In the genomic region with DNA sequence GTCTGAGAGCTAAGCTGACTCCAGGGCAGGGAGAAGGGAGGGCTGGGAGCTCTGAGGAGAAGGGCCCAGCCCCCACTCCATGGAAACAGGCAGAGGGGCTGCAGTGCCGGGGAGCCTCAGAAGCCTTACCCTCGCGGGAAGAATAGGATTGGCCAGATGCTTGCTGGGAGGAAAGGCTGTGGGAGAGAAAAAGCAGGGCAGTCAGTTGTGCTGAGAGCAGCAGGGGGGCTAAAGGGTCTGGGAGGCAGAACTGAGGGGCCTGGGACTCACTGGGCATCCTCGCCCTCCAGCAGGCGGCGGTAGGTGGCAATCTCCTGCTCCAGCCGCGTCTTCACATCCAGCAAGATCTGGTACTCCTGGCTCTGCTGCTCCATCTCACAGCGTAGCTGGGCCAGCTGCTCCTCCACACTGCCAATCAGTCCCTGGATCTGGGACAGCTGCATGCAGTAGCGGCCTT, we compare ENCODE assay signal across 13 cellular contexts. TPM values are rescaled to one million over a fixed set of nuclear protein-coding genes. Genes with fewer than 3 reads are reported as not detected.
DNase-seq lines count a peak whose midpoint lies in the region; ATAC-seq, FAIRE-seq and TF ChIP-seq lines count a peak whose summit lies in the region.
"Not testable (repeated sequence)": the region's sequence is repeated elsewhere in the genome, so short reads cannot be mapped to it uniquely, and the experiment has no call there.
"Had no signal": no experiment of that assay in that cellular context is flagged by ENCODE, and none has a peak within 500 bp of the region (broad histone marks: within the 10 kb centered on the region; RNA-seq: fewer than 3 reads in every experiment).

No MANE protein-coding gene starts in this region.

- POLR2A ChIA-PET in K562 (lab: Yijun Ruan, JAX): interaction anchor here (0.6 to 0.8 kb wide), 3 partner anchors 8 to 102 kb away, joined by 3 to 4 read pairs (median 3); no protein-coding TSS in a partner anchor

- CTCF ChIA-PET in K562 (lab: Yijun Ruan, JAX; ENCODE audit: low intra/inter-chr PET ratio): not testable (repeated sequence)

- not testable (repeated sequence) for TF ChIP-seq POLR2A in K562 (conservative IDR thresholded peaks at IDR 0.05)

- WGBS in K562 (ENCODE audit: insufficient coverage, low coverage, missing lambda C conversion rate): 0% methylated on average over 10 of the region's 10 CpGs

- not testable (repeated sequence) for H3K4me1 ChIP-seq in SJCRH30; K562 (replicated peaks in 1 of 2; ENCODE audit: control insufficient read depth in 2 of 2, insufficient read depth in 2 of 2, low read length in 2 of 2); osteoblast (ENCODE audit: insufficient read depth, low read length); upper lobe of right lung

- not testable (repeated sequence) for H3K27me3 ChIP-seq in SJCRH30; osteoblast (ENCODE audit: insufficient read depth, low read length); upper lobe of right lung
- H3K27me3 ChIP-seq in K562 (ENCODE audit: control insufficient read depth in 2 of 2, insufficient read depth in 2 of 2, low read length in 2 of 2): peaks cover 10 to 49% of the 10 kb centered on the region in 2 experiments

- H3K36me3 ChIP-seq in SJCRH30; K562 (ENCODE audit: control insufficient read depth, insufficient read depth, low read length); osteoblast (ENCODE audit: insufficient read depth, low read length); upper lobe of right lung: not testable (repeated sequence)

- peak; percentile 28 for TF ChIP-seq CTCF in D721Med (IDR thresholded peaks at IDR 0.05; ENCODE audit: insufficient read depth, missing control alignments)
- TF ChIP-seq CTCF in HFF-Myc (IDR thresholded peaks at IDR 0.05; ENCODE audit: low read depth, low read length, missing control alignments): peak; percentile 29
- peak; percentile 21 to 37 (median 29); a peak in 4 of 6 replicates for TF ChIP-seq CTCF in K562 (IDR thresholded peaks at IDR 0.05 in 2 of 3, conservative IDR thresholded peaks at IDR 0.05 in 1 of 3; ENCODE audit: insufficient read depth in 2 of 3, low read depth in 1 of 3, low read length in 3 of 3)
- TF ChIP-seq CTCF in epithelial cell of esophagus (IDR thresholded peaks at IDR 0.05; ENCODE audit: insufficient read depth, low read depth, low read length, missing control alignments): peak; percentile 19
- peak; percentile 30 for TF ChIP-seq CTCF in osteoblast (IDR thresholded peaks at IDR 0.05; ENCODE audit: extremely low read depth, low read depth, low read length)
- not testable (repeated sequence) for TF ChIP-seq CTCF in upper lobe of right lung (IDR thresholded peaks at IDR 0.05)

- not testable (repeated sequence) for H2AFZ ChIP-seq in K562 (ENCODE audit: low read depth, low read length); osteoblast (ENCODE audit: low read length)

- TF ChIP-seq EP300 in K562 (IDR thresholded peaks at IDR 0.05; ENCODE audit: low read length): not testable (repeated sequence)

- DNase-seq in D721Med (ENCODE audit: insufficient read length, low spot score); HFF-Myc (ENCODE audit: extremely low read depth, low read depth); epithelial cell of esophagus (ENCODE audit: low read depth); osteoblast (ENCODE audit: insufficient read length, low spot score, missing footprints): not testable (repeated sequence)
- peak; percentile 35 to 41 for DNase-seq in SJCRH30
- peak in 1 of 4 experiments; percentile 23 for DNase-seq in K562 (ENCODE audit: extremely low read depth in 1 of 4, low spot score in 3 of 4)
- peak; percentile 85 for DNase-seq in islet precursor cell
- peak; percentile 52 for DNase-seq in upper lobe of right lung

- ATAC-seq in K562: peak; percentile 61
- not testable (repeated sequence) for ATAC-seq in upper lobe of right lung

- H3K9ac ChIP-seq in K562 (ENCODE audit: insufficient read depth in 1 of 2, low read depth in 2 of 2, low read length in 2 of 2): not testable (repeated sequence)

- H3K9me3 ChIP-seq in SJCRH30 (replicated peaks); K562 (replicated peaks; ENCODE audit: control insufficient read depth, insufficient read depth, low read depth, low read length); osteoblast (ENCODE audit: low read depth, low read length); upper lobe of right lung: not testable (repeated sequence)

- not testable (repeated sequence) for H3K27ac ChIP-seq in SJCRH30; K562 (ENCODE audit: extremely low read depth, low read depth, low read length); osteoblast (ENCODE audit: low read depth, low read length); upper lobe of right lung

- H3K4me2 ChIP-seq in K562 (ENCODE audit: insufficient read depth, low read length); osteoblast (ENCODE audit: insufficient read depth, low read length): not testable (repeated sequence)

- intact Hi-C loops in K562 (cut with micrococcal nuclease); upper lobe of right lung (cut with DNase I): not testable (repeated sequence)

- H3K4me3 ChIP-seq in HFF-Myc (replicated peaks; ENCODE audit: low read depth, low read length); SJCRH30; K562; osteoblast (ENCODE audit: insufficient read depth, low read length); upper lobe of right lung: not testable (repeated sequence)
- H3K4me3 ChIP-seq in epithelial cell of esophagus (ENCODE audit: low read length): peak overlapping the region; percentile 57

- H3K9me1 ChIP-seq in K562 (ENCODE audit: control insufficient read depth, insufficient read depth, low read length): not testable (repeated sequence)

- not testable (repeated sequence) for FAIRE-seq in D721Med (lab: Jason Lieb, UNC); K562 (lab: Jason Lieb, UNC)

- not testable (repeated sequence) for H4K20me1 ChIP-seq in K562 (replicated peaks; ENCODE audit: control insufficient read depth, insufficient read depth, low read length); osteoblast (ENCODE audit: insufficient read depth, low read length)

- not testable (repeated sequence) for H3K79me2 ChIP-seq in K562 (ENCODE audit: control insufficient read depth, insufficient read depth, low read length); osteoblast (ENCODE audit: insufficient read depth, low read length)

- BruUV-seq in K562 (replicated peaks; lab: Mats Ljungman, UMichigan): not testable (repeated sequence)

- in situ Hi-C loops in K562 (cut with MboI): not testable (repeated sequence)

- TF ChIP-seq RAD21 in K562 (CRISPR knock-in tag; conservative IDR thresholded peaks at IDR 0.05 in 1 of 2, IDR thresholded peaks at IDR 0.05 in 1 of 2): peak in 1 of 2 experiments; percentile 22; a peak in 1 of 4 replicates

RNA-seq across cellular contexts. Expression of gene KRT16, which starts 2.5 kb away (rescaled TPM):
- total RNA-seq in SJCRH30 (2014; rRNA removed; shearing (Covaris generic)): 0.08 TPM in 1 of 2 replicates, not detected in the other
- not detected in 2 replicates for total RNA-seq in K562 (2011; cell fraction: chromatin; rRNA removed; ENCODE audit: low replicate concordance)
- not detected in 2 replicates for total RNA-seq in K562 (2011; cell fraction: nucleolus; rRNA removed)
- total RNA-seq in K562 (2011; cell fraction: nucleoplasm; rRNA removed): not detected in 2 replicates
- total RNA-seq in K562 (2014; rRNA removed): not detected in 2 replicates
- not detected in 2 replicates for total RNA-seq in K562 (2014; rRNA removed; fragmentation: Illumina TruSeq; extraction: Trizol)
- total RNA-seq in K562 (2015; rRNA removed; fragmentation: Illumina TruSeq; extraction: Trizol): not detected in 2 replicates
- not detected in 2 replicates for total RNA-seq in K562 (2021)
- polyA plus RNA-seq in K562 (2011; rRNA removed): 0.04 TPM in 1 of 2 replicates, not detected in the other
- polyA plus RNA-seq in K562 (2011; cell fraction: cytosol; rRNA removed): not detected in 2 replicates
- polyA plus RNA-seq in K562 (2011; cell fraction: nucleus; rRNA removed): not detected in 2 replicates
- not detected in 2 replicates for polyA plus RNA-seq in K562 (2012)
- not detected in 2 replicates for polyA plus RNA-seq in K562 (2014; fragmentation: Illumina TruSeq; extraction: Trizol)
- not detected for polyA plus RNA-seq in K562 (2014; fragmentation: Nextera tagmentation; extraction: Ambion mirVana)
- not detected in 2 replicates for polyA plus RNA-seq in K562 (2014; rRNA removed)
- polyA minus RNA-seq in K562 (2011; rRNA and poly(A)+ RNA removed): not detected in 2 replicates
- not detected in 2 replicates for polyA minus RNA-seq in K562 (2011; cell fraction: cytosol; rRNA and poly(A)+ RNA removed)
- polyA minus RNA-seq in K562 (2011; cell fraction: nucleus; rRNA and poly(A)+ RNA removed): not detected in 2 replicates
- total RNA-seq in osteoblast: 4.3 and 5.6 TPM in 2 replicates
- not detected for total RNA-seq in upper lobe of right lung
- total RNA-seq: activated CD8-positive, alpha-beta T cell treated with anti-CD3 and anti-CD28 coated beads, Interleukin-2, amount 10 ng/mL, durations not matched to agents 7 days and 5 days; naive thymus-derived CD4-positive, alpha-beta T cell had no signal
- polyA plus RNA-seq: naive thymus-derived CD4-positive, alpha-beta T cell had no signal

RNA-seq across cellular contexts. Expression of gene KRT17, which starts 14.3 kb away (rescaled TPM):
- total RNA-seq in SJCRH30 (2014; rRNA removed; shearing (Covaris generic)): 134 and 149 TPM in 2 replicates
- total RNA-seq in K562 (2011; cell fraction: chromatin; rRNA removed; ENCODE audit: low replicate concordance): not detected in 2 replicates
- total RNA-seq in K562 (2011; cell fraction: nucleolus; rRNA removed): not detected in 2 replicates
- total RNA-seq in K562 (2011; cell fraction: nucleoplasm; rRNA removed): not detected in 2 replicates
- total RNA-seq in K562 (2014; rRNA removed): 0.23 TPM in 1 of 2 replicates, not detected in the other
- total RNA-seq in K562 (2014; rRNA removed; fragmentation: Illumina TruSeq; extraction: Trizol): not detected in 2 replicates
- total RNA-seq in K562 (2015; rRNA removed; fragmentation: Illumina TruSeq; extraction: Trizol): not detected in 2 replicates
- not detected in 2 replicates for total RNA-seq in K562 (2021)
- polyA plus RNA-seq in K562 (2011; rRNA removed): 0.16 and 0.25 TPM in 2 replicates
- polyA plus RNA-seq in K562 (2011; cell fraction: cytosol; rRNA removed): not detected in 2 replicates
- 0.18 TPM in 1 of 2 replicates, not detected in the other for polyA plus RNA-seq in K562 (2011; cell fraction: nucleus; rRNA removed)
- 0.44 TPM in 1 of 2 replicates, not detected in the other for polyA plus RNA-seq in K562 (2012)
- not detected in 2 replicates for polyA plus RNA-seq in K562 (2014; fragmentation: Illumina TruSeq; extraction: Trizol)
- polyA plus RNA-seq in K562 (2014; fragmentation: Nextera tagmentation; extraction: Ambion mirVana): not detected
- polyA plus RNA-seq in K562 (2014; rRNA removed): not detected in 2 replicates
- not detected in 2 replicates for polyA minus RNA-seq in K562 (2011; rRNA and poly(A)+ RNA removed)
- polyA minus RNA-seq in K562 (2011; cell fraction: cytosol; rRNA and poly(A)+ RNA removed): 10.2 and 35.5 TPM in 2 replicates
- polyA minus RNA-seq in K562 (2011; cell fraction: nucleus; rRNA and poly(A)+ RNA removed): 3.6 and 8.2 TPM in 2 replicates
- total RNA-seq in osteoblast: 4.3 and 4.7 TPM in 2 replicates
- 5.9 TPM for total RNA-seq in upper lobe of right lung
- total RNA-seq: activated CD8-positive, alpha-beta T cell treated with anti-CD3 and anti-CD28 coated beads, Interleukin-2, amount 10 ng/mL, durations not matched to agents 7 days and 5 days; naive thymus-derived CD4-positive, alpha-beta T cell had no signal
- polyA plus RNA-seq: naive thymus-derived CD4-positive, alpha-beta T cell had no signal

RNA-seq across cellular contexts. Expression of gene KRT14, which starts 23.4 kb away (rescaled TPM):
- not detected in 2 replicates for total RNA-seq in SJCRH30 (2014; rRNA removed; shearing (Covaris generic))
- not detected in 2 replicates for total RNA-seq in K562 (2011; cell fraction: chromatin; rRNA removed; ENCODE audit: low replicate concordance)
- not detected in 2 replicates for total RNA-seq in K562 (2011; cell fraction: nucleolus; rRNA removed)
- not detected in 2 replicates for total RNA-seq in K562 (2011; cell fraction: nucleoplasm; rRNA removed)
- total RNA-seq in K562 (2014; rRNA removed): not detected in 2 replicates
- not detected in 2 replicates for total RNA-seq in K562 (2014; rRNA removed; fragmentation: Illumina TruSeq; extraction: Trizol)
- not detected in 2 replicates for total RNA-seq in K562 (2015; rRNA removed; fragmentation: Illumina TruSeq; extraction: Trizol)
- not detected in 2 replicates for total RNA-seq in K562 (2021)
- 0.08 and 0.22 TPM in 2 replicates for polyA plus RNA-seq in K562 (2011; rRNA removed)
- polyA plus RNA-seq in K562 (2011; cell fraction: cytosol; rRNA removed): 0.09 TPM in 1 of 2 replicates, not detected in the other
- polyA plus RNA-seq in K562 (2011; cell fraction: nucleus; rRNA removed): not detected in 2 replicates
- not detected in 2 replicates for polyA plus RNA-seq in K562 (2012)
- not detected in 2 replicates for polyA plus RNA-seq in K562 (2014; fragmentation: Illumina TruSeq; extraction: Trizol)
- not detected for polyA plus RNA-seq in K562 (2014; fragmentation: Nextera tagmentation; extraction: Ambion mirVana)
- not detected in 2 replicates for polyA plus RNA-seq in K562 (2014; rRNA removed)
- polyA minus RNA-seq in K562 (2011; rRNA and poly(A)+ RNA removed): not detected in 2 replicates
- polyA minus RNA-seq in K562 (2011; cell fraction: cytosol; rRNA and poly(A)+ RNA removed): not detected in 2 replicates
- not detected in 2 replicates for polyA minus RNA-seq in K562 (2011; cell fraction: nucleus; rRNA and poly(A)+ RNA removed)
- total RNA-seq in osteoblast: 12.3 and 23.0 TPM in 2 replicates
- not detected for total RNA-seq in upper lobe of right lung
- total RNA-seq: activated CD8-positive, alpha-beta T cell treated with anti-CD3 and anti-CD28 coated beads, Interleukin-2, amount 10 ng/mL, durations not matched to agents 7 days and 5 days; dorsolateral prefrontal cortex; naive thymus-derived CD4-positive, alpha-beta T cell had no signal
- polyA plus RNA-seq: naive thymus-derived CD4-positive, alpha-beta T cell had no signal

RNA-seq across cellular contexts. Expression of gene KRT9, which starts 38.2 kb away (rescaled TPM):
- not detected in 2 replicates for total RNA-seq in SJCRH30 (2014; rRNA removed; shearing (Covaris generic))
- not detected in 2 replicates for total RNA-seq in K562 (2011; cell fraction: chromatin; rRNA removed; ENCODE audit: low replicate concordance)
- not detected in 2 replicates for total RNA-seq in K562 (2011; cell fraction: nucleolus; rRNA removed)
- not detected in 2 replicates for total RNA-seq in K562 (2011; cell fraction: nucleoplasm; rRNA removed)
- total RNA-seq in K562 (2014; rRNA removed): not detected in 2 replicates
- not detected in 2 replicates for total RNA-seq in K562 (2014; rRNA removed; fragmentation: Illumina TruSeq; extraction: Trizol)
- not detected in 2 replicates for total RNA-seq in K562 (2015; rRNA removed; fragmentation: Illumina TruSeq; extraction: Trizol)
- not detected in 2 replicates for total RNA-seq in K562 (2021)
- polyA plus RNA-seq in K562 (2011; rRNA removed): not detected in 2 replicates
- 0.03 TPM in 1 of 2 replicates, not detected in the other for polyA plus RNA-seq in K562 (2011; cell fraction: cytosol; rRNA removed)
- polyA plus RNA-seq in K562 (2011; cell fraction: nucleus; rRNA removed): not detected in 2 replicates
- polyA plus RNA-seq in K562 (2012): not detected in 2 replicates
- not detected in 2 replicates for polyA plus RNA-seq in K562 (2014; fragmentation: Illumina TruSeq; extraction: Trizol)
- polyA plus RNA-seq in K562 (2014; fragmentation: Nextera tagmentation; extraction: Ambion mirVana): under 1 TPM in 1 of 2 experiments, not detected in 1; 0.03 TPM
- polyA plus RNA-seq in K562 (2014; rRNA removed): not detected in 2 replicates
- not detected in 2 replicates for polyA minus RNA-seq in K562 (2011; rRNA and poly(A)+ RNA removed)
- polyA minus RNA-seq in K562 (2011; cell fraction: cytosol; rRNA and poly(A)+ RNA removed): not detected in 2 replicates
- polyA minus RNA-seq in K562 (2011; cell fraction: nucleus; rRNA and poly(A)+ RNA removed): not detected in 2 replicates
- total RNA-seq in osteoblast: not detected in 2 replicates
- total RNA-seq in upper lobe of right lung: not detected
- total RNA-seq: activated CD8-positive, alpha-beta T cell treated with anti-CD3 and anti-CD28 coated beads, Interleukin-2, amount 10 ng/mL, durations not matched to agents 7 days and 5 days; naive thymus-derived CD4-positive, alpha-beta T cell; temporal lobe; vagina had no signal
- polyA plus RNA-seq: naive thymus-derived CD4-positive, alpha-beta T cell had no signal

Comparison
In these comparisons a context has a peak if more than half of its experiments do, and no peak if none do; other contexts are left out.
1. RNA of gene KRT17, which starts 14.3 kb away (total RNA-seq): 134 to 149 TPM in SJCRH30; 5.9 TPM in upper lobe of right lung (single experiment), 4.3 to 4.7 TPM in osteoblast and 0.23 TPM in K562; every median in the first group is over 10 times any median in the second.
2. RNA of gene KRT14, which starts 23.4 kb away (total RNA-seq): 12.3 to 23.0 TPM in osteoblast; not detected in SJCRH30, not detected in K562 and not detected in upper lobe of right lung (single experiment); every median in the first group is over 10 times any median in the second.